In the genomic region with DNA sequence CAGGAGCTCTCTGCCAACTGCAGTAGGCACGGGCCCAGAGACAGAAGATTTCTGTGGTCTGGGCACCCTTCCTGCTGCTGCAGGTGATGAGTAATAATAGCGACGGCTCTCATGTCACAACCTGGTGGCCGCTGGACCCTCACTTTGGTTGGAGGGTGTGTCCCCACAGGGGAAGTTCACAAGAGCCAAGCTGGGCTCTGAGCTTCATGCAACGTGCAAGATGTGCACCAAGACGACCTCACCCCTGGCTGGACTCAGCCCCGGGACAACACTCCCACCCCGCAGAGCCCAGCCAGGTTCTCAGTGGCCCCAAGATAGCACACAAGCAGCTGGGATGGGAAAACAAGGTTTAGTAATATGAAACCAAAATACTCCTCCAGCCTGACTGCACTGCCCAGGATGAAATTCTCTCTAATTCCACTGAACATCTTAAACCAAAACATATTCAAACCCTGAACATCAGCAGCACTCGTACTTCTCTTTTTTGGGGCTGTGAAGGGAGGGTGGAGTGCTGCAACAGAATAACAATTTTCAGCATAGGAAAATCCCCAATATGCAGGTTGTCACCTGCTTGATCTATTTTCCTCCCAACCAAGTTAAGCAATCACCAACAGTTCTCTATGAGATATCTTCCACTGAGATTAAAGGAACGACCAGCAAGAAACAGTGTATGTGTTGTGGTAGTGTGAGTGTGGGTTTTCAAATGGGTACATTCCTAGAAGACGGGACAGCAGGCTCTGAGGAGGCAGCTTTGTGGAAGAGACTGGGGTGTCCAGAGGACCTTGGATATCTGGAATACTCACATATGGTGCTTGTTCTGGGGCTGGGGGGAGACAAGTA, we compare ENCODE assay signal across 8 cellular contexts. TPM values are rescaled to one million over a fixed set of nuclear protein-coding genes. Genes with fewer than 3 reads are reported as not detected.
DNase-seq lines count a peak whose midpoint lies in the region; ATAC-seq and TF ChIP-seq lines count a peak whose summit lies in the region.

No MANE protein-coding gene starts in this region.

- TF ChIP-seq CTCF in endothelial cell (IDR thresholded peaks at IDR 0.05; ENCODE audit: unreplicated experiment) (no peak), MCF 10A (IDR thresholded peaks at IDR 0.05; ENCODE audit: unreplicated experiment) (no peak)

- CTCF ChIA-PET in activated CD4-positive, alpha-beta T cell treated with anti-CD3 and anti-CD28 coated beads for 36 hours (lab: Charles Lee), result interaction anchor here (1.0 to 1.3 kb wide), 6 partner anchors 9 to 186 kb away, joined by 3 to 6 read pairs (median 4); no protein-coding TSS in a partner anchor
- CTCF ChIA-PET in activated CD8-positive, alpha-beta T cell treated with anti-CD3 and anti-CD28 coated beads, Interleukin-2, amount 10 ng/mL, durations not matched to agents 7 days and 5 days (lab: Charles Lee), result interaction anchor here (0.7 to 1.5 kb wide), 5 partner anchors 15 to 140 kb away, joined by 3 to 12 read pairs (median 4); a partner anchor contains a TSS
- CTCF ChIA-PET in MCF 10A (lab: Yijun Ruan, JAX), result no interaction called here

- peaks cover 68% of the 10 kb centered on the region for H3K36me3 Mint-ChIP-seq in activated CD4-positive, alpha-beta T cell treated with anti-CD3 and anti-CD28 coated beads for 36 hours (ENCODE audit: low read depth)
- peaks cover 66% of the 10 kb centered on the region for H3K36me3 Mint-ChIP-seq in activated CD8-positive, alpha-beta T cell treated with anti-CD3 and anti-CD28 coated beads, Interleukin-2, amount 10 ng/mL, durations not matched to agents 7 days and 5 days (ENCODE audit: low read depth)
- H3K36me3 Mint-ChIP-seq in stimulated activated effector memory CD8-positive, alpha-beta T cell treated with anti-CD3 and anti-CD28 coated beads, Interleukin-12 subunit alpha, Interleukin-12 subunit beta, amount 100 ng/mL, for 72 hours, result no peaks in the 10 kb centered on the region
- H3K36me3 Mint-ChIP-seq in endothelial cell (ENCODE audit: low read depth, unreplicated experiment) (no peaks in the 10 kb centered on the region), MCF 10A (ENCODE audit: insufficient read depth, unreplicated experiment) (no peaks in the 10 kb centered on the region)

- DNase-seq in activated CD4-positive, alpha-beta T cell treated with anti-CD3 and anti-CD28 coated beads for 36 hours, result peak; percentile 38
- DNase-seq in activated CD4-positive, alpha-beta T cell treated with anti-CD3 and anti-CD28 coated beads for 4 hours, result no peak
- peak; percentile 59 for DNase-seq in activated CD8-positive, alpha-beta T cell treated with anti-CD3 and anti-CD28 coated beads, Interleukin-2, amount 10 ng/mL, durations not matched to agents 7 days and 5 days
- DNase-seq in stimulated activated effector memory CD8-positive, alpha-beta T cell treated with anti-CD3 and anti-CD28 coated beads, Interleukin-12 subunit alpha, Interleukin-12 subunit beta, amount 100 ng/mL, for 72 hours (ENCODE audit: low spot score in 2 of 2), result peak in 1 of 2 donors; percentile 65
- DNase-seq in dermis blood vessel endothelial cell (no peak), endothelial cell (ENCODE audit: low spot score) (no peak), MCF 10A (ENCODE audit: unreplicated experiment) (no peak)

- no peaks in the 10 kb centered on the region for H3K27me3 Mint-ChIP-seq in activated CD4-positive, alpha-beta T cell treated with anti-CD3 and anti-CD28 coated beads for 36 hours
- H3K27me3 Mint-ChIP-seq in activated CD8-positive, alpha-beta T cell treated with anti-CD3 and anti-CD28 coated beads, Interleukin-2, amount 10 ng/mL, durations not matched to agents 7 days and 5 days (ENCODE audit: low read depth), result no peaks in the 10 kb centered on the region
- H3K27me3 Mint-ChIP-seq in endothelial cell (ENCODE audit: unreplicated experiment) (peaks cover 2% of the 10 kb centered on the region), MCF 10A (ENCODE audit: insufficient read depth, unreplicated experiment) (no peaks in the 10 kb centered on the region)

- H3K27ac Mint-ChIP-seq in activated CD4-positive, alpha-beta T cell treated with anti-CD3 and anti-CD28 coated beads for 36 hours, result peak overlapping the region; percentile 38
- H3K27ac Mint-ChIP-seq in activated CD8-positive, alpha-beta T cell treated with anti-CD3 and anti-CD28 coated beads, Interleukin-2, amount 10 ng/mL, durations not matched to agents 7 days and 5 days, result peak overlapping the region; percentile 72
- peak overlapping the region; percentile 82 for H3K27ac Mint-ChIP-seq in stimulated activated effector memory CD8-positive, alpha-beta T cell treated with anti-CD3 and anti-CD28 coated beads, Interleukin-12 subunit alpha, Interleukin-12 subunit beta, amount 100 ng/mL, for 72 hours
- H3K27ac Mint-ChIP-seq in endothelial cell (ENCODE audit: unreplicated experiment) (no peak overlapping the region), MCF 10A (ENCODE audit: low read depth, unreplicated experiment) (no peak overlapping the region)

- POLR2A ChIA-PET in activated CD4-positive, alpha-beta T cell treated with anti-CD3 and anti-CD28 coated beads for 36 hours (lab: Charles Lee), result interaction anchor here (0.7 kb wide), 1 partner anchor 371 kb away, joined by 3 read pairs; no protein-coding TSS in a partner anchor
- POLR2A ChIA-PET in activated CD8-positive, alpha-beta T cell treated with anti-CD3 and anti-CD28 coated beads, Interleukin-2, amount 10 ng/mL, durations not matched to agents 7 days and 5 days (lab: Charles Lee), result interaction anchor here (0.7 to 1.8 kb wide), 7 partner anchors 9 to 79 kb away, joined by 3 to 8 read pairs (median 4); no protein-coding TSS in a partner anchor
- POLR2A ChIA-PET in MCF 10A (lab: Yijun Ruan, JAX), result no interaction called here

- peaks cover 53% of the 10 kb centered on the region for H3K4me1 Mint-ChIP-seq in activated CD4-positive, alpha-beta T cell treated with anti-CD3 and anti-CD28 coated beads for 36 hours
- peaks cover 70% of the 10 kb centered on the region for H3K4me1 Mint-ChIP-seq in activated CD8-positive, alpha-beta T cell treated with anti-CD3 and anti-CD28 coated beads, Interleukin-2, amount 10 ng/mL, durations not matched to agents 7 days and 5 days (ENCODE audit: low read depth)
- peaks cover 19% of the 10 kb centered on the region for H3K4me1 Mint-ChIP-seq in stimulated activated effector memory CD8-positive, alpha-beta T cell treated with anti-CD3 and anti-CD28 coated beads, Interleukin-12 subunit alpha, Interleukin-12 subunit beta, amount 100 ng/mL, for 72 hours
- H3K4me1 Mint-ChIP-seq in endothelial cell (ENCODE audit: unreplicated experiment), result peaks cover 14% of the 10 kb centered on the region
- no peaks in the 10 kb centered on the region for H3K4me1 Mint-ChIP-seq in MCF 10A (ENCODE audit: insufficient read depth, unreplicated experiment)

- H3K4me3 Mint-ChIP-seq in activated CD4-positive, alpha-beta T cell treated with anti-CD3 and anti-CD28 coated beads for 36 hours, result peak overlapping the region; percentile 22
- H3K4me3 Mint-ChIP-seq in activated CD8-positive, alpha-beta T cell treated with anti-CD3 and anti-CD28 coated beads, Interleukin-2, amount 10 ng/mL, durations not matched to agents 7 days and 5 days, result peak overlapping the region; percentile 34
- no peak overlapping the region for H3K4me3 Mint-ChIP-seq in stimulated activated effector memory CD8-positive, alpha-beta T cell treated with anti-CD3 and anti-CD28 coated beads, Interleukin-12 subunit alpha, Interleukin-12 subunit beta, amount 100 ng/mL, for 72 hours
- H3K4me3 Mint-ChIP-seq in endothelial cell (ENCODE audit: unreplicated experiment) (no peak overlapping the region), MCF 10A (ENCODE audit: unreplicated experiment) (no peak overlapping the region)

- H3K9me3 Mint-ChIP-seq in activated CD4-positive, alpha-beta T cell treated with anti-CD3 and anti-CD28 coated beads for 36 hours (ENCODE audit: low read depth), result no peaks in the 10 kb centered on the region
- H3K9me3 Mint-ChIP-seq in activated CD8-positive, alpha-beta T cell treated with anti-CD3 and anti-CD28 coated beads, Interleukin-2, amount 10 ng/mL, durations not matched to agents 7 days and 5 days (ENCODE audit: insufficient read depth), result no peaks in the 10 kb centered on the region
- H3K9me3 Mint-ChIP-seq in stimulated activated effector memory CD8-positive, alpha-beta T cell treated with anti-CD3 and anti-CD28 coated beads, Interleukin-12 subunit alpha, Interleukin-12 subunit beta, amount 100 ng/mL, for 72 hours, result no peaks in the 10 kb centered on the region
- H3K9me3 Mint-ChIP-seq in endothelial cell (ENCODE audit: unreplicated experiment) (no peaks in the 10 kb centered on the region), MCF 10A (ENCODE audit: unreplicated experiment) (no peaks in the 10 kb centered on the region)

- no TSS peak for BruUV-seq in MCF 10A (replicated peaks; lab: Mats Ljungman, UMichigan)

- intact Hi-C loops in activated CD4-positive, alpha-beta T cell treated with anti-CD3 and anti-CD28 coated beads for 36 hours (cut with DNase I, micrococcal nuclease), result no loop called here
- intact Hi-C loops in MCF 10A (cut with micrococcal nuclease), result no loop called here

- peak; percentile 34 for ATAC-seq in activated CD4-positive, alpha-beta T cell treated with anti-CD3 and anti-CD28 coated beads for 36 hours
- ATAC-seq in HG02943 (IDR thresholded peaks at IDR 0.05; ENCODE audit: low read depth, unreplicated experiment), result peak; percentile 67
- peak; percentile 51 for ATAC-seq in activated CD8-positive, alpha-beta T cell treated with anti-CD3 and anti-CD28 coated beads, Interleukin-2, amount 10 ng/mL, durations not matched to agents 7 days and 5 days
- ATAC-seq in stimulated activated effector memory CD8-positive, alpha-beta T cell treated with anti-CD3 and anti-CD28 coated beads, Interleukin-12 subunit alpha, Interleukin-12 subunit beta, amount 100 ng/mL, for 72 hours, result peak; percentile 89

RNA-seq across cellular contexts. Expression of a gene that starts 26.5 kb away (rescaled TPM):
- total RNA-seq in activated CD4-positive, alpha-beta T cell treated with anti-CD3 and anti-CD28 coated beads for 36 hours, result 10 to 100 TPM; 66.0 to 88.9 TPM
- 100 to 1,000 TPM; 140 TPM for total RNA-seq in activated CD8-positive, alpha-beta T cell treated with anti-CD3 and anti-CD28 coated beads, Interleukin-2, amount 10 ng/mL, durations not matched to agents 7 days and 5 days
- total RNA-seq in dermis blood vessel endothelial cell (0.88 and 1.4 TPM in 2 replicates), endothelial cell (ENCODE audit: unreplicated experiment) (9.2 TPM), MCF 10A (2022) (3.0 and 5.7 TPM in 2 replicates)

Comparison
In these comparisons a context has a peak if more than half of its experiments do, and no peak if none do; other contexts are left out.
1. DNase-seq: peak in activated CD4-positive, alpha-beta T cell treated with anti-CD3 and anti-CD28 coated beads for 36 hours (single experiment) and activated CD8-positive, alpha-beta T cell treated with anti-CD3 and anti-CD28 coated beads, Interleukin-2, amount 10 ng/mL, durations not matched to agents 7 days and 5 days (single experiment); none in activated CD4-positive, alpha-beta T cell treated with anti-CD3 and anti-CD28 coated beads for 4 hours (0 of 2), dermis blood vessel endothelial cell (single experiment), endothelial cell (single experiment) and MCF 10A (single experiment).
2. ATAC-seq: peak in every context shown above with its lines; median percentile 89 in stimulated activated effector memory CD8-positive, alpha-beta T cell treated with anti-CD3 and anti-CD28 coated beads, Interleukin-12 subunit alpha, Interleukin-12 subunit beta, amount 100 ng/mL, for 72 hours; 67 in HG02943; 51 in activated CD8-positive, alpha-beta T cell treated with anti-CD3 and anti-CD28 coated beads, Interleukin-2, amount 10 ng/mL, durations not matched to agents 7 days and 5 days; 34 in activated CD4-positive, alpha-beta T cell treated with anti-CD3 and anti-CD28 coated beads for 36 hours.
3. H3K27ac Mint-ChIP-seq: peak in activated CD4-positive, alpha-beta T cell treated with anti-CD3 and anti-CD28 coated beads for 36 hours (single experiment), activated CD8-positive, alpha-beta T cell treated with anti-CD3 and anti-CD28 coated beads, Interleukin-2, amount 10 ng/mL, durations not matched to agents 7 days and 5 days (single experiment) and stimulated activated effector memory CD8-positive, alpha-beta T cell treated with anti-CD3 and anti-CD28 coated beads, Interleukin-12 subunit alpha, Interleukin-12 subunit beta, amount 100 ng/mL, for 72 hours (single experiment); none in endothelial cell (single experiment) and MCF 10A (single experiment).
4. H3K4me3 Mint-ChIP-seq: peak in activated CD4-positive, alpha-beta T cell treated with anti-CD3 and anti-CD28 coated beads for 36 hours (single experiment) and activated CD8-positive, alpha-beta T cell treated with anti-CD3 and anti-CD28 coated beads, Interleukin-2, amount 10 ng/mL, durations not matched to agents 7 days and 5 days (single experiment); none in stimulated activated effector memory CD8-positive, alpha-beta T cell treated with anti-CD3 and anti-CD28 coated beads, Interleukin-12 subunit alpha, Interleukin-12 subunit beta, amount 100 ng/mL, for 72 hours (single experiment), endothelial cell (single experiment) and MCF 10A (single experiment).